8 cellular contexts compared by ENCODE assay signal in genomic region chr6:41846666-41847237, GRCh38. TPM values are rescaled to one million over a fixed set of nuclear protein-coding genes. Genes with fewer than 3 reads are reported as not detected.
DNase-seq lines count a peak whose midpoint lies in the region; ATAC-seq lines count a peak whose summit lies in the region.

No MANE protein-coding gene starts in this region.

- H3K36me3 ChIP-seq in MG63 (no peaks in the 10 kb centered on the region), SK-N-MC (ENCODE audit: insufficient read depth, low read length) (no peaks in the 10 kb centered on the region)

- ATAC-seq in GM21528 (IDR thresholded peaks at IDR 0.05; ENCODE audit: low FRiP score, unreplicated experiment) = no peak

- H3K9ac ChIP-seq in SK-N-MC (ENCODE audit: insufficient read length) = no peak overlapping the region

- H3K4me3 ChIP-seq in MG63 (no peak overlapping the region), SK-N-MC (no peak overlapping the region)

- H3K27ac ChIP-seq in SK-N-MC = no peak overlapping the region

- no peaks in the 10 kb centered on the region for H3K9me3 ChIP-seq in MG63
- H3K9me3 ChIP-seq in SK-N-MC (ENCODE audit: low read depth, low read length) = no peaks in the 10 kb centered on the region

- H3K27me3 ChIP-seq in MG63 = no peaks in the 10 kb centered on the region

- DNase-seq in NCI-H2107 treated with DMSO at 0.1 percent for 48 hours (lab: John Stamatoyannopoulos, UW; ENCODE audit: unreplicated experiment) (peak; percentile 16), NCI-H2107 (lab: John Stamatoyannopoulos, UW) (no peak), MG63 (peak; percentile 57), SK-N-MC (ENCODE audit: low read depth, low spot score) (peak; percentile 16), glomerular visceral epithelial cell (ENCODE audit: extremely low spot score) (peak; percentile 89), renal cortical epithelial cell (ENCODE audit: low read depth) (peak; percentile 91)
- DNase-seq in activated naive CD4-positive, alpha-beta T cell treated with Interleukin-2 at 50 U/mL for 16 hours = peak; percentile 50

RNA-seq across cellular contexts. Expression of gene USP49, which starts 48.4 kb away (rescaled TPM):
- 1.1 and 1.3 TPM in 2 replicates for total RNA-seq in MG63 (2014; rRNA removed; shearing (Covaris generic); ENCODE audit: low replicate concordance)
- 0.87 and 6.3 TPM in 2 replicates for total RNA-seq in renal cortical epithelial cell

RNA-seq across cellular contexts. Expression of gene TOMM6, which starts 59.3 kb away (rescaled TPM):
- 125 and 201 TPM in 2 replicates for total RNA-seq in MG63 (2014; rRNA removed; shearing (Covaris generic); ENCODE audit: low replicate concordance)
- 60.7 and 96.6 TPM in 2 replicates for total RNA-seq in renal cortical epithelial cell
